ENCODE assay signal across 1 cellular context in the genomic region with DNA sequence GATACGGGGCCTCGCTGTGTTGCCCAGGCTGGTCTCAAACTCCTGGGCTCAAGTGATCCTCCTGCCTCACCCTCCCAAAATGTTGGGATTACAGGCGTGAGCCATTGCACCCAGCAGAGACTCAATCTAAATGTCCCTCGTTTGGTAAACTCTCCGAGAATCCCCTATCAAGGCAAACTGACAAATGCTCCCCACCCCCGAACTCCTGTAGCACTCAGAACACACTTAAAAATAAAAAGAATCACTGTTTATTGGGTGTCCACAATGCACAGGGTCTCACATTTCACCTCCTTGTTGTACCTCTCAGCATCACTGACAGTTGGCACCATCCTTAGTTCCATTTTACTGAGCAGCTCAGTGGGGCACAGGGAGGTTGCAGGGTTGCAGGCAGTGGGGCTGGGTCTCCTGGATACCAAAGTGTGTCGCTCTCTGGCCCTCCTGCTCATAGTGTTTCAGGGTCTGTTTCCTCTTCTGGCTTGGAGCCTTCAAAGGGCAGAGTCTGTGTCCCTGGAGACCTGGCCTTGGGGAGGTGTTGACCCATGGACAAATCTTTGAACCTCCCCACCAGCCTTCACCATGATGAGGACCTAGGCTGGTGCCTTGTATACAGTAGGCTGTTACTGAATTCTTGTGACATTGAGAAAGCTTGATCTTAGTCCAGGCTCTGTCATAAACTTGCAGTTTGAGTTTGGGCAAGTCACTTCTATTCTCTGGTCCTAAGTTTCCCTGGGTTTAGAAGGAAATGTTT.
TF ChIP-seq lines count a peak whose summit lies in the region.

No MANE protein-coding gene starts in this region.

TF ChIP-seq in IMR-90, 13 proteins besides CTCF, POLR2A, EP300 and RAD21:
- TF ChIP-seq FOS (IDR thresholded peaks at IDR 0.05; ENCODE audit: low read depth, low read length) = no peak
- TF ChIP-seq, protein P1, sequence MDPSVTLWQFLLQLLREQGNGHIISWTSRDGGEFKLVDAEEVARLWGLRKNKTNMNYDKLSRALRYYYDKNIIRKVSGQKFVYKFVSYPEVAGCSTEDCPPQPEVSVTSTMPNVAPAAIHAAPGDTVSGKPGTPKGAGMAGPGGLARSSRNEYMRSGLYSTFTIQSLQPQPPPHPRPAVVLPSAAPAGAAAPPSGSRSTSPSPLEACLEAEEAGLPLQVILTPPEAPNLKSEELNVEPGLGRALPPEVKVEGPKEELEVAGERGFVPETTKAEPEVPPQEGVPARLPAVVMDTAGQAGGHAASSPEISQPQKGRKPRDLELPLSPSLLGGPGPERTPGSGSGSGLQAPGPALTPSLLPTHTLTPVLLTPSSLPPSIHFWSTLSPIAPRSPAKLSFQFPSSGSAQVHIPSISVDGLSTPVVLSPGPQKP (IDR thresholded peaks at IDR 0.05; ENCODE audit: borderline replicate concordance, low read depth, low read length) = no peak
- TF ChIP-seq SMC3 (IDR thresholded peaks at IDR 0.05; ENCODE audit: low read depth, low read length) = no peak
- no peak for TF ChIP-seq MXI1 (IDR thresholded peaks at IDR 0.05; ENCODE audit: borderline replicate concordance, low read depth, low read length)
- TF ChIP-seq, protein P2, sequence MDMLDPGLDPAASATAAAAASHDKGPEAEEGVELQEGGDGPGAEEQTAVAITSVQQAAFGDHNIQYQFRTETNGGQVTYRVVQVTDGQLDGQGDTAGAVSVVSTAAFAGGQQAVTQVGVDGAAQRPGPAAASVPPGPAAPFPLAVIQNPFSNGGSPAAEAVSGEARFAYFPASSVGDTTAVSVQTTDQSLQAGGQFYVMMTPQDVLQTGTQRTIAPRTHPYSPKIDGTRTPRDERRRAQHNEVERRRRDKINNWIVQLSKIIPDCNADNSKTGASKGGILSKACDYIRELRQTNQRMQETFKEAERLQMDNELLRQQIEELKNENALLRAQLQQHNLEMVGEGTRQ (IDR thresholded peaks at IDR 0.05; ENCODE audit: low read depth, low read length) = no peak
- no peak for TF ChIP-seq MAZ (IDR thresholded peaks at IDR 0.05; ENCODE audit: borderline replicate concordance, low read depth, low read length)
- no peak for TF ChIP-seq BHLHE40 (IDR thresholded peaks at IDR 0.05; ENCODE audit: low read depth, low read length)
- no peak for TF ChIP-seq RCOR1 (IDR thresholded peaks at IDR 0.05; ENCODE audit: insufficient replicate concordance, low read length)
- TF ChIP-seq MAFK (IDR thresholded peaks at IDR 0.05; ENCODE audit: low read depth, low read length) = no peak
- TF ChIP-seq NFE2L2 (IDR thresholded peaks at IDR 0.05; ENCODE audit: low read depth, low read length) = no peak
- no peak for TF ChIP-seq RFX5 (IDR thresholded peaks at IDR 0.05; ENCODE audit: low read depth, low read length)
- TF ChIP-seq CEBPB (IDR thresholded peaks at IDR 0.05; ENCODE audit: low read depth, low read length) = no peak
- no peak for TF ChIP-seq CHD1 (IDR thresholded peaks at IDR 0.05; ENCODE audit: low read depth, low read length)
TF ChIP-seq in IMR-90: peak in this region for 0.
